ENCODE assay signal across 14 cellular contexts in genomic region chr3:184384856-184385422, GRCh38. TPM values are rescaled to one million over a fixed set of nuclear protein-coding genes. Genes with fewer than 3 reads are reported as not detected.
DNase-seq lines count a peak whose midpoint lies in the region; ATAC-seq and TF ChIP-seq lines count a peak whose summit lies in the region.
"Had no signal": no experiment of that assay in that cellular context is flagged by ENCODE, and none has a peak within 500 bp of the region (broad histone marks: within the 10 kb centered on the region; RNA-seq: fewer than 3 reads in every experiment).

No MANE protein-coding gene starts in this region.

- no peaks in the 10 kb centered on the region for H3K79me2 ChIP-seq in hepatocyte

- TF ChIP-seq CTCF in glutamatergic neuron (IDR thresholded peaks at IDR 0.05; ENCODE audit: partially characterized antibody, unreplicated experiment) (no peak), hepatocyte (IDR thresholded peaks at IDR 0.05; ENCODE audit: poor library complexity) (no peak), uterus (IDR thresholded peaks at IDR 0.05) (no peak)

- H3K4me1 ChIP-seq in hepatocyte (ENCODE audit: insufficient read depth) (peaks cover 10% of the 10 kb centered on the region), uterus (no peaks in the 10 kb centered on the region)
- H3K4me1 ChIP-seq: BE2C had no signal

- peaks cover 15% of the 10 kb centered on the region for H3K27me3 ChIP-seq in hepatocyte
- no peaks in the 10 kb centered on the region for H3K27me3 ChIP-seq in uterus

- H3K4me2 ChIP-seq in hepatocyte: no peak overlapping the region
- H3K4me2 ChIP-seq: GM23338 had no signal

- no peak overlapping the region for H3K4me3 Mint-ChIP-seq in glutamatergic neuron (ENCODE audit: unreplicated experiment)
- H3K4me3 Mint-ChIP-seq in stimulated activated naive CD8-positive, alpha-beta T cell treated with anti-CD3 and anti-CD28 coated beads, Interleukin-15, amount 100 ng/mL, for 72 hours: no peak overlapping the region
- H3K4me3 Mint-ChIP-seq: CD4-positive, alpha-beta memory T cell; GM23338; H9 had no signal

- H3K9me3 ChIP-seq in hepatocyte (ENCODE audit: low read depth) (no peaks in the 10 kb centered on the region), uterus (no peaks in the 10 kb centered on the region)
- H3K9me3 ChIP-seq: BE2C had no signal

- H3K9me3 Mint-ChIP-seq in glutamatergic neuron (ENCODE audit: unreplicated experiment): peaks cover 1% of the 10 kb centered on the region
- H3K9me3 Mint-ChIP-seq in stimulated activated naive CD8-positive, alpha-beta T cell treated with anti-CD3 and anti-CD28 coated beads, Interleukin-15, amount 100 ng/mL, for 72 hours: no peaks in the 10 kb centered on the region
- H3K9me3 Mint-ChIP-seq: CD4-positive, alpha-beta memory T cell; GM23338 had no signal

- DNase-seq in caudate nucleus (lab: John Stamatoyannopoulos, UW) (peak in 6 of 61 donors; percentile 16 to 31 (median 24)), glutamatergic neuron (no peak), occipital lobe (lab: John Stamatoyannopoulos, UW) (peak; percentile 52), hepatocyte (ENCODE audit: low spot score) (no peak), uterus (no peak), activated gamma-delta T cell treated with Interleukin-2 at 50 U/mL for 16 hours (no peak)
- DNase-seq in stimulated activated naive CD8-positive, alpha-beta T cell treated with anti-CD3 and anti-CD28 coated beads, Interleukin-15, amount 100 ng/mL, for 72 hours: no peak
- DNase-seq: BE2C; CD4-positive, alpha-beta memory T cell; DND-41; GDM1; H9 had no signal

- H3K36me3 ChIP-seq in hepatocyte (replicated peaks; ENCODE audit: insufficient read depth, low read depth): no peaks in the 10 kb centered on the region
- H3K36me3 ChIP-seq in uterus: no peaks in the 10 kb centered on the region
- H3K36me3 ChIP-seq: BE2C had no signal

- 92% methylated on average over 8 of the region's 8 CpGs for WGBS in hepatocyte (ENCODE audit: low lambda C conversion rate, missing lambda C conversion rate)

- H3K27ac ChIP-seq in caudate nucleus (ENCODE audit: low read depth, low read length) (peak overlapping the region; percentile 16), hepatocyte (no peak overlapping the region), uterus (no peak overlapping the region)
- H3K27ac ChIP-seq: C4-2B had no signal

- H3K4me3 ChIP-seq in hepatocyte (no peak overlapping the region), uterus (no peak overlapping the region)
- H3K4me3 ChIP-seq: GM23338 had no signal

- no peaks in the 10 kb centered on the region for H3K36me3 Mint-ChIP-seq in glutamatergic neuron (ENCODE audit: unreplicated experiment)
- H3K36me3 Mint-ChIP-seq: CD4-positive, alpha-beta memory T cell had no signal

- no peak for ATAC-seq in stimulated activated naive CD8-positive, alpha-beta T cell treated with anti-CD3 and anti-CD28 coated beads, Interleukin-15, amount 100 ng/mL, for 72 hours
- ATAC-seq: GM23338 had no signal

- no peak overlapping the region for H2AFZ ChIP-seq in hepatocyte
- H2AFZ ChIP-seq: GM23338 had no signal

- no peaks in the 10 kb centered on the region for H4K20me1 ChIP-seq in hepatocyte (ENCODE audit: insufficient read depth, poor library complexity, severe bottlenecking)

- no peaks in the 10 kb centered on the region for H3K9me2 ChIP-seq in hepatocyte (replicated peaks; ENCODE audit: insufficient read depth)

- TF ChIP-seq POLR2A in uterus (IDR thresholded peaks at IDR 0.05): no peak

- peaks cover 12% of the 10 kb centered on the region for H3K27me3 Mint-ChIP-seq in glutamatergic neuron (ENCODE audit: unreplicated experiment)
- peaks cover 50% of the 10 kb centered on the region for H3K27me3 Mint-ChIP-seq in stimulated activated naive CD8-positive, alpha-beta T cell treated with anti-CD3 and anti-CD28 coated beads, Interleukin-15, amount 100 ng/mL, for 72 hours

- intact Hi-C loops in uterus (cut with DNase I; ENCODE audit: low total_unique reads): no loop called here

- peak overlapping the region; percentile 17 for H3K27ac Mint-ChIP-seq in glutamatergic neuron (ENCODE audit: unreplicated experiment)
- no peak overlapping the region for H3K27ac Mint-ChIP-seq in stimulated activated naive CD8-positive, alpha-beta T cell treated with anti-CD3 and anti-CD28 coated beads, Interleukin-15, amount 100 ng/mL, for 72 hours
- H3K27ac Mint-ChIP-seq: CD4-positive, alpha-beta memory T cell; GM23338; H9 had no signal

- H3K4me1 Mint-ChIP-seq in glutamatergic neuron (ENCODE audit: low read depth, unreplicated experiment): peaks cover 1% of the 10 kb centered on the region
- H3K4me1 Mint-ChIP-seq in stimulated activated naive CD8-positive, alpha-beta T cell treated with anti-CD3 and anti-CD28 coated beads, Interleukin-15, amount 100 ng/mL, for 72 hours: peaks cover 12% of the 10 kb centered on the region

RNA-seq across cellular contexts. Expression of gene CHRD, which starts 5.1 kb away (rescaled TPM):
- total RNA-seq in glutamatergic neuron (ENCODE audit: unreplicated experiment) (47.1 TPM), occipital lobe (11.4 TPM), hepatocyte (13.6 and 15.0 TPM in 2 replicates), uterus (10 to 100 TPM; 15.9 to 57.1 (median 30.7) TPM)
- polyA plus RNA-seq in hepatocyte: 13.3 and 16.1 TPM in 2 replicates
- total RNA-seq: CD4-positive, alpha-beta memory T cell had no signal
- polyA plus RNA-seq: CD4-positive, alpha-beta memory T cell had no signal

RNA-seq across cellular contexts. Expression of gene THPO, which starts 6.9 kb away (rescaled TPM):
- total RNA-seq in glutamatergic neuron (ENCODE audit: unreplicated experiment) (1.6 TPM), occipital lobe (not detected), hepatocyte (1.5 and 1.8 TPM in 2 replicates), uterus (1 to 10 TPM in 1 of 4 donors, under 1 TPM in 3; 0.29 to 4.7 (median 0.46) TPM)
- polyA plus RNA-seq in hepatocyte: 4.0 and 5.2 TPM in 2 replicates
- total RNA-seq: CD4-positive, alpha-beta memory T cell had no signal
- polyA plus RNA-seq: CD4-positive, alpha-beta memory T cell had no signal

RNA-seq across cellular contexts. Expression of gene POLR2H, which starts 23.4 kb away (rescaled TPM):
- total RNA-seq in glutamatergic neuron (ENCODE audit: unreplicated experiment): 48.1 TPM
- 27.6 TPM for total RNA-seq in occipital lobe
- 125 and 126 TPM in 2 replicates for total RNA-seq in hepatocyte
- 95.1 and 106 TPM in 2 replicates for polyA plus RNA-seq in hepatocyte
- 100 to 1,000 TPM in 2 of 4 donors, 10 to 100 TPM in 2; 52.8 to 103 (median 82.7) TPM for total RNA-seq in uterus

RNA-seq across cellular contexts. Expression of gene CLCN2, which starts 23.5 kb away (rescaled TPM):
- total RNA-seq in glutamatergic neuron (ENCODE audit: unreplicated experiment) (17.8 TPM), occipital lobe (8.4 TPM), hepatocyte (11.8 and 12.3 TPM in 2 replicates), uterus (10 to 100 TPM in 2 of 4 donors, 1 to 10 TPM in 1, under 1 TPM in 1; 0.77 to 20.8 (median 7.3) TPM)
- 11.9 and 12.8 TPM in 2 replicates for polyA plus RNA-seq in hepatocyte

RNA-seq across cellular contexts. Expression of gene FAM131A, which starts 47.5 kb away (rescaled TPM):
- total RNA-seq in glutamatergic neuron (ENCODE audit: unreplicated experiment) (51.4 TPM), occipital lobe (61.6 TPM), hepatocyte (12.6 and 17.7 TPM in 2 replicates), uterus (10 to 100 TPM; 13.2 to 42.6 (median 36.8) TPM)
- 10.2 and 12.2 TPM in 2 replicates for polyA plus RNA-seq in hepatocyte
